ENCODE assay signal across 1 cellular context in genomic region chr1:77978969-77979838, GRCh38.
TF ChIP-seq lines count a peak whose summit lies in the region.

Gene FUBP1 (minus strand): TSS chr1:77979072. CDS start chr1:77979004, 68 bp downstream.

TF ChIP-seq in HepG2, 621 proteins besides CTCF, POLR2A, EP300 and RAD21 (continued from another document and continues in another):
- TF ChIP-seq ZBTB4 (CRISPR knock-in tag; IDR thresholded peaks at IDR 0.05; ENCODE audit: borderline replicate concordance) (no peak), ZFP36 (IDR thresholded peaks at IDR 0.05; ENCODE audit: borderline replicate concordance, low read depth, low read length, partially characterized antibody) (no peak), CBFB (CRISPR knock-in tag; IDR thresholded peaks at IDR 0.05) (0 out of 2 replicates have a peak, but pooled peaks have one; percentile 50), ZGPAT (CRISPR knock-in tag; IDR thresholded peaks at IDR 0.05) (peak; percentile 81), ZC3H4 (CRISPR knock-in tag; IDR thresholded peaks at IDR 0.05; ENCODE audit: borderline replicate concordance) (no peak), MAZ (IDR thresholded peaks at IDR 0.05; ENCODE audit: borderline replicate concordance, low read depth, low read length) (no peak), MAZ (CRISPR knock-in tag; IDR thresholded peaks at IDR 0.05; ENCODE audit: low read depth) (peak; percentile 15), YEATS2 (CRISPR knock-in tag; IDR thresholded peaks at IDR 0.05; ENCODE audit: borderline replicate concordance) (peak; percentile 88; the same call in 1 of the 2 replicates), ZFP1 (CRISPR knock-in tag; IDR thresholded peaks at IDR 0.05) (peak; percentile 69; the same call in 1 of the 2 replicates), ARNTL (CRISPR knock-in tag; IDR thresholded peaks at IDR 0.05) (no peak), ZNF781 (CRISPR knock-in tag; IDR thresholded peaks at IDR 0.05; ENCODE audit: borderline replicate concordance, not compliant biosample characterization) (no peak), POLR2AphosphoS5 (IDR thresholded peaks at IDR 0.05; ENCODE audit: low read depth, low read length) (peak; percentile 97), GATAD2A (CRISPR knock-in tag; IDR thresholded peaks at IDR 0.05) (peak; percentile 11; the same call in 1 of the 2 replicates), U2AF1 (optimal IDR thresholded peaks at IDR 0.05; ENCODE audit: low read depth, low read length) (no peak), DNMT1 (CRISPR knock-in tag; IDR thresholded peaks at IDR 0.05) (no peak), ZNF75D (CRISPR knock-in tag; IDR thresholded peaks at IDR 0.05; ENCODE audit: borderline replicate concordance) (no peak), SP5 (CRISPR knock-in tag; IDR thresholded peaks at IDR 0.05; ENCODE audit: borderline replicate concordance, low read depth) (no peak; the same call in 1 of the 2 replicates), ZMAT3 (CRISPR knock-in tag; conservative IDR thresholded peaks at IDR 0.05) (peak; percentile 73; the same call in 1 of the 2 replicates), THYN1 (CRISPR knock-in tag; IDR thresholded peaks at IDR 0.05; ENCODE audit: borderline replicate concordance, low read depth) (no peak), JUN (CRISPR knock-in tag; IDR thresholded peaks at IDR 0.05) (peak; percentile 65; the same call in 1 of the 2 replicates), SP2 (CRISPR knock-in tag; IDR thresholded peaks at IDR 0.05) (no peak), ZNF607 (CRISPR knock-in tag; IDR thresholded peaks at IDR 0.05; ENCODE audit: borderline replicate concordance) (peak; percentile 29; the same call in 1 of the 2 replicates), SOX6 (IDR thresholded peaks at IDR 0.05) (no peak), SOX6 (CRISPR knock-in tag; IDR thresholded peaks at IDR 0.05) (peak; percentile 44; the same call in 1 of the 2 replicates), SNAPC2 (CRISPR knock-in tag; IDR thresholded peaks at IDR 0.05) (0 out of 2 replicates have a peak, but pooled peaks have one; percentile 17), ZNF121 (CRISPR knock-in tag; IDR thresholded peaks at IDR 0.05) (no peak), ARNT2 (CRISPR knock-in tag; IDR thresholded peaks at IDR 0.05; ENCODE audit: low read depth) (peak; percentile 79), PTBP1 (IDR thresholded peaks at IDR 0.05; ENCODE audit: low read depth, low read length, poor library complexity, severe bottlenecking) (no peak), KMT2A (CRISPR knock-in tag; IDR thresholded peaks at IDR 0.05) (peak; percentile 86), ZNF580 (CRISPR knock-in tag; IDR thresholded peaks at IDR 0.05; ENCODE audit: borderline replicate concordance, low read depth) (peak; percentile 75), CREBL2 (CRISPR knock-in tag; IDR thresholded peaks at IDR 0.05; ENCODE audit: borderline replicate concordance) (no peak), SP1 (IDR thresholded peaks at IDR 0.05) (peak; percentile 66; the same call in 1 of the 2 replicates), SP1 (CRISPR knock-in tag; IDR thresholded peaks at IDR 0.05) (peak; percentile 47; the same call in 1 of the 2 replicates), BRCA1 (CRISPR knock-in tag; IDR thresholded peaks at IDR 0.05) (peak; percentile 79; the same call in 1 of the 2 replicates), POLR2AphosphoS2 (IDR thresholded peaks at IDR 0.05; ENCODE audit: low read depth, low read length) (peak; percentile 79), ZNF326 (CRISPR knock-in tag; IDR thresholded peaks at IDR 0.05; ENCODE audit: borderline replicate concordance) (no peak), SAP130 (CRISPR knock-in tag; IDR thresholded peaks at IDR 0.05; ENCODE audit: low read depth) (peak; percentile 84; the same call in 1 of the 2 replicates), DRAP1 (CRISPR knock-in tag; IDR thresholded peaks at IDR 0.05) (peak; percentile 87), ZNF570 (CRISPR knock-in tag; IDR thresholded peaks at IDR 0.05; ENCODE audit: borderline replicate concordance) (no peak), LCORL (IDR thresholded peaks at IDR 0.05) (no peak), LCORL (CRISPR knock-in tag; IDR thresholded peaks at IDR 0.05) (peak; percentile 56), USF2 (IDR thresholded peaks at IDR 0.05; ENCODE audit: low read depth, low read length) (no peak), USF2 (CRISPR knock-in tag; IDR thresholded peaks at IDR 0.05; ENCODE audit: borderline replicate concordance) (no peak), HMGXB3 (CRISPR knock-in tag; IDR thresholded peaks at IDR 0.05; ENCODE audit: borderline replicate concordance) (peak; percentile 67; the same call in 1 of the 2 replicates), ZNF333 (CRISPR knock-in tag; IDR thresholded peaks at IDR 0.05; ENCODE audit: borderline replicate concordance) (peak; percentile 12; the same call in 1 of the 2 replicates), ZNF143 (CRISPR knock-in tag; IDR thresholded peaks at IDR 0.05) (peak; percentile 68), ZNF382 (CRISPR knock-in tag; IDR thresholded peaks at IDR 0.05; ENCODE audit: borderline replicate concordance) (no peak), SIX4 (CRISPR knock-in tag; IDR thresholded peaks at IDR 0.05) (peak; percentile 54; the same call in 1 of the 2 replicates), ZBTB43 (CRISPR knock-in tag; conservative IDR thresholded peaks at IDR 0.05) (0 out of 2 replicates have a peak, but pooled peaks have one; percentile 33), ZFAT (CRISPR knock-in tag; conservative IDR thresholded peaks at IDR 0.05) (no peak), ZC3H13 (CRISPR knock-in tag; IDR thresholded peaks at IDR 0.05) (peak; percentile 76; the same call in 1 of the 2 replicates), THAP9 (CRISPR knock-in tag; IDR thresholded peaks at IDR 0.05; ENCODE audit: borderline replicate concordance) (peak; percentile 57; the same call in 1 of the 2 replicates), KDM2A (CRISPR knock-in tag; IDR thresholded peaks at IDR 0.05; ENCODE audit: borderline replicate concordance, low read depth) (peak; percentile 82)
